Comparison of ENCODE assay signal across 8 cellular contexts in genomic region chr15:89087830-89088604, GRCh38. TPM values are rescaled to one million over a fixed set of nuclear protein-coding genes. Genes with fewer than 3 reads are reported as not detected.
DNase-seq lines count a peak whose midpoint lies in the region; TF ChIP-seq lines count a peak whose summit lies in the region.

A gene with protein sequence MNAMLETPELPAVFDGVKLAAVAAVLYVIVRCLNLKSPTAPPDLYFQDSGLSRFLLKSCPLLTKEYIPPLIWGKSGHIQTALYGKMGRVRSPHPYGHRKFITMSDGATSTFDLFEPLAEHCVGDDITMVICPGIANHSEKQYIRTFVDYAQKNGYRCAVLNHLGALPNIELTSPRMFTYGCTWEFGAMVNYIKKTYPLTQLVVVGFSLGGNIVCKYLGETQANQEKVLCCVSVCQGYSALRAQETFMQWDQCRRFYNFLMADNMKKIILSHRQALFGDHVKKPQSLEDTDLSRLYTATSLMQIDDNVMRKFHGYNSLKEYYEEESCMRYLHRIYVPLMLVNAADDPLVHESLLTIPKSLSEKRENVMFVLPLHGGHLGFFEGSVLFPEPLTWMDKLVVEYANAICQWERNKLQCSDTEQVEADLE (plus strand): TSS chr15:89088456. CDS start chr15:89116328, 27,872 bp downstream.

- POLR2A ChIA-PET in HEK293T (lab: Yijun Ruan, JAX), result interaction anchor here (0.7 to 2.2 kb wide), 21 partner anchors 8 to 450 kb away, joined by 3 to 28 read pairs (median 5); partner anchors contain the start of genes ISG20 and POLG

- no peaks in the 10 kb centered on the region for H3K36me3 ChIP-seq in neutrophil

- in situ Hi-C loops in SK-MEL-5 (cut with HindIII; ENCODE audit: low pct_unique_long_range_greater_than_20kb, low sequenced_read_pairs), result no loop called here

- H3K27ac ChIP-seq in neutrophil, result peak within 1 kb of the TSS; percentile 99
- H3K27ac ChIP-seq in substantia nigra (ENCODE audit: low read depth, low read length, poor library complexity, severe bottlenecking), result peak within 1 kb of the TSS; percentile 87

- TF ChIP-seq CTCF in neutrophil (IDR thresholded peaks at IDR 0.05), result peak; percentile 31

- CTCF ChIA-PET in HEK293T (lab: Yijun Ruan, JAX), result interaction anchor here (0.6 to 1.9 kb wide), 13 partner anchors 8 to 86 kb away, joined by 3 to 6 read pairs (median 3); no protein-coding TSS in a partner anchor

- DNase-seq in GF-D8 (lab: John Stamatoyannopoulos, UW), result peak; percentile 99
- DNase-seq in HEK293T (ENCODE audit: extremely low spot score), result peak; percentile 98
- peak; percentile 100 for DNase-seq in MV-4-11 (lab: John Stamatoyannopoulos, UW)
- peak; percentile 100 for DNase-seq in SK-MEL-5 (ENCODE audit: low read depth, low spot score)
- peak; percentile 98 for DNase-seq in activated naive CD4-positive, alpha-beta T cell treated with Interleukin-2 at 50 U/mL for 16 hours
- DNase-seq in foreskin melanocyte, result peak; percentile 100
- peak; percentile 71 to 100 (median 99) for DNase-seq in substantia nigra (lab: John Stamatoyannopoulos, UW)

- no peaks in the 10 kb centered on the region for H3K9me3 ChIP-seq in neutrophil

- H3K27me3 ChIP-seq in neutrophil, result no peaks in the 10 kb centered on the region

- H3K4me1 ChIP-seq in neutrophil (ENCODE audit: control insufficient read depth in 1 of 2, insufficient read depth in 1 of 2, low read depth in 1 of 2, low read length in 1 of 2), result peaks cover 48 to 49% of the 10 kb centered on the region in 2 experiments

- peak within 1 kb of the TSS; percentile 94 to 95 for H3K4me3 ChIP-seq in neutrophil (ENCODE audit: low read depth in 1 of 2, low read length in 1 of 2)

TF ChIP-seq in HEK293T, 16 proteins besides CTCF, POLR2A, EP300 and RAD21:
- TF ChIP-seq ARNT (IDR thresholded peaks at IDR 0.05), result no peak
- peak; percentile 97 for TF ChIP-seq SP1 (IDR thresholded peaks at IDR 0.05)
- TF ChIP-seq FOXK2 (IDR thresholded peaks at IDR 0.05), result no peak
- TF ChIP-seq FOXM1 (IDR thresholded peaks at IDR 0.05; ENCODE audit: borderline replicate concordance), result no peak
- TF ChIP-seq BHLHE40 (IDR thresholded peaks at IDR 0.05; ENCODE audit: borderline replicate concordance), result no peak
- no peak for TF ChIP-seq FOXA1 (IDR thresholded peaks at IDR 0.05)
- TF ChIP-seq HDGF (IDR thresholded peaks at IDR 0.05; ENCODE audit: borderline replicate concordance), result peak; percentile 93; the same call in 1 of the 2 replicates
- no peak for TF ChIP-seq ELF4 (IDR thresholded peaks at IDR 0.05)
- no peak for TF ChIP-seq CTBP1 (IDR thresholded peaks at IDR 0.05; ENCODE audit: borderline replicate concordance)
- TF ChIP-seq NFRKB (IDR thresholded peaks at IDR 0.05), result no peak
- no peak for TF ChIP-seq ZNF384 (IDR thresholded peaks at IDR 0.05)
- no peak for TF ChIP-seq LEF1 (IDR thresholded peaks at IDR 0.05; ENCODE audit: borderline replicate concordance)
- no peak for TF ChIP-seq TARDBP (IDR thresholded peaks at IDR 0.05)
- TF ChIP-seq, protein P1, sequence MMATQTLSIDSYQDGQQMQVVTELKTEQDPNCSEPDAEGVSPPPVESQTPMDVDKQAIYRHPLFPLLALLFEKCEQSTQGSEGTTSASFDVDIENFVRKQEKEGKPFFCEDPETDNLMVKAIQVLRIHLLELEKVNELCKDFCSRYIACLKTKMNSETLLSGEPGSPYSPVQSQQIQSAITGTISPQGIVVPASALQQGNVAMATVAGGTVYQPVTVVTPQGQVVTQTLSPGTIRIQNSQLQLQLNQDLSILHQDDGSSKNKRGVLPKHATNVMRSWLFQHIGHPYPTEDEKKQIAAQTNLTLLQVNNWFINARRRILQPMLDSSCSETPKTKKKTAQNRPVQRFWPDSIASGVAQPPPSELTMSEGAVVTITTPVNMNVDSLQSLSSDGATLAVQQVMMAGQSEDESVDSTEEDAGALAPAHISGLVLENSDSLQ (IDR thresholded peaks at IDR 0.05), result peak; percentile 100
- peak; percentile 73 for TF ChIP-seq L3MBTL2 (conservative IDR thresholded peaks at IDR 0.05)

RNA-seq across cellular contexts. Expression of the gene that starts here (rescaled TPM):
- total RNA-seq in SK-MEL-5 (2014; rRNA removed; shearing (Covaris generic)), result 42.8 and 46.7 TPM in 2 replicates
- 40.4 and 65.8 TPM in 2 replicates for polyA plus RNA-seq in SK-MEL-5 (2015; cell fraction: cytosol; rRNA removed)
- polyA plus RNA-seq in SK-MEL-5 (2015; cell fraction: nucleus; rRNA removed), result 11.7 and 19.8 TPM in 2 replicates

Comparison
In these comparisons a context has a peak if more than half of its experiments do, and no peak if none do; other contexts are left out.
1. Peak in every context shown above with its lines: DNase-seq, H3K4me3 ChIP-seq and H3K27ac ChIP-seq.